ENCODE assay signal across 14 cellular contexts in the genomic region with DNA sequence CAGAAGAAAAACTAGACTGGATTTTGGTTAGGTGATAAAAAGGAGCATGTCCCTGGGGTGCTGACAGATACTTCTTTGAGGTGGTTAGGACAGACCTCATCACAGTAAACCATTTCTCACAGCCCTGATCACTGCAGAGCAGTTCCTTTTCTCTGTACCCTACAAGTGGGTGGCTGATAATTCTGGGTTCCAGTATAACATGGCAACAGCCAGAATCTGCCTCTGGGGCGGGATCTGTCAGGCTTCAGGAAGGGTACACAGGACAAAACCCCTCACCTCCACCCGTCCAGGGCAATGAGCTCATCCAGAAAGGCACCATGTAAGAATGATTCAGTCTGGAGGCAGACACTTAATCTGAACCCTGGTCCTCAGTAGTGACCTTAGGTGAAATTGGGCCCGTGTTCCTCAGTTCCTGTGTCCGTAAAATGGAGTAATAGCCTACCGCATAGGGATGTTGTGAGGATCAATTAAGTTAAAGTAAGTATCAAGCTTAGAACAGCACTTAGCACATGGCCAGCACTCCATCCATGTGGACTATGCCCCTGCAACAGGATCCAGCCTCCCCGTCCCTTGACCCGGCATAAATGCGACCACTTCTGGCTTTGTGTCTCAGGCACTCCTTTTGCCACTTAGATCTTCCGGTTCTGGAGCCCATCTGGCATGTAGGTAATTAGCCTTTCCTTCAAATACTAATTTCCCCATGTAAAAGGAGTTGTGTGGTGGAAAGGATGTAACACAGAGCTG.
DNase-seq lines count a peak whose midpoint lies in the region; ATAC-seq, FAIRE-seq and TF ChIP-seq lines count a peak whose summit lies in the region.
"Had no signal": no experiment of that assay in that cellular context is flagged by ENCODE, and none has a peak within 500 bp of the region (broad histone marks: within the 10 kb centered on the region; RNA-seq: fewer than 3 reads in every experiment).

No MANE protein-coding gene starts in this region.

- peak overlapping the region; percentile 58 for H4K91ac ChIP-seq in mesenchymal stem cell (ENCODE audit: low read length)

- H3K27me3 ChIP-seq in K562 (ENCODE audit: control insufficient read depth in 2 of 2, insufficient read depth in 2 of 2, low read length in 2 of 2) (no peaks in the 10 kb centered on the region), mesenchymal stem cell (ENCODE audit: control insufficient read depth in 1 of 2, insufficient read depth in 1 of 2, low read length in 2 of 2) (no peaks in the 10 kb centered on the region), tibial nerve (no peaks in the 10 kb centered on the region)

- H3K4me3 ChIP-seq in K562 (no peak overlapping the region), mesenchymal stem cell (ENCODE audit: insufficient read depth in 1 of 2, low read depth in 1 of 2, low read length in 2 of 2) (peak overlapping the region in 1 of 2 experiments; percentile 27), tibial nerve (no peak overlapping the region)

- peak overlapping the region; percentile 14; the same call in 1 of the 2 replicates for H2AFZ ChIP-seq in K562 (ENCODE audit: low read depth, low read length)
- H2AFZ ChIP-seq in mesenchymal stem cell (ENCODE audit: low read depth, low read length), result no peak overlapping the region

- H4K8ac ChIP-seq in mesenchymal stem cell (ENCODE audit: low read length), result peak overlapping the region; percentile 76

- H3K9me1 ChIP-seq in K562 (ENCODE audit: control insufficient read depth, insufficient read depth, low read length), result no peaks in the 10 kb centered on the region

- H3K36me3 ChIP-seq in K562 (ENCODE audit: control insufficient read depth, insufficient read depth, low read length), result no peaks in the 10 kb centered on the region; the same call in 2 of the 3 replicates
- H3K36me3 ChIP-seq in mesenchymal stem cell (ENCODE audit: control insufficient read depth in 1 of 2, insufficient read depth in 2 of 2, low read depth in 1 of 2, low read length in 2 of 2), result peaks cover 0 to 8% of the 10 kb centered on the region in 2 experiments
- H3K36me3 ChIP-seq in tibial nerve, result no peaks in the 10 kb centered on the region

- no peak overlapping the region for H3K9ac ChIP-seq in K562 (ENCODE audit: insufficient read depth in 1 of 2, low read depth in 2 of 2, low read length in 2 of 2)
- peak overlapping the region; percentile 80 for H3K9ac ChIP-seq in mesenchymal stem cell (ENCODE audit: low read length)

- H3K18ac ChIP-seq in mesenchymal stem cell (ENCODE audit: low read depth in 1 of 2, low read length in 2 of 2), result peak overlapping the region; percentile 54 to 56

- H3K4me1 ChIP-seq in K562 (replicated peaks in 1 of 2; ENCODE audit: control insufficient read depth in 2 of 2, insufficient read depth in 2 of 2, low read length in 2 of 2) (peaks cover 14 to 27% of the 10 kb centered on the region in 2 experiments; a peak in 4 of 5 replicates), mesenchymal stem cell (ENCODE audit: control insufficient read depth, insufficient read depth, low read depth, low read length) (peaks cover 7% of the 10 kb centered on the region), tibial nerve (peaks cover 0 to 48% (median 16%) of the 10 kb centered on the region in 4 donors)

- TF ChIP-seq EP300 in K562 (IDR thresholded peaks at IDR 0.05; ENCODE audit: low read length) (no peak), tibial nerve (IDR thresholded peaks at IDR 0.05) (no peak)

- TF ChIP-seq RAD21 in K562 (CRISPR knock-in tag; conservative IDR thresholded peaks at IDR 0.05 in 1 of 2, IDR thresholded peaks at IDR 0.05 in 1 of 2), result no peak

- no TSS peak for BruUV-seq in K562 (replicated peaks; lab: Mats Ljungman, UMichigan)

- H3K4me2 ChIP-seq in K562 (ENCODE audit: insufficient read depth, low read length) (no peak overlapping the region), mesenchymal stem cell (ENCODE audit: low read length, poor library complexity, severe bottlenecking) (no peak overlapping the region)

- ATAC-seq in HG02885 (IDR thresholded peaks at IDR 0.05; ENCODE audit: poor library complexity, unreplicated experiment), result peak; percentile 74
- no peak for ATAC-seq in K562
- no peak for ATAC-seq in HG03378 (IDR thresholded peaks at IDR 0.05; ENCODE audit: unreplicated experiment)
- ATAC-seq: T-cell had no signal

- peak overlapping the region in 1 of 2 experiments; percentile 11 for H3K4ac ChIP-seq in mesenchymal stem cell (ENCODE audit: low read depth in 1 of 2, low read length in 2 of 2)

- in situ Hi-C loops in K562 (cut with MboI), result loop anchor here (25.0 kb wide), 1 partner anchor 1893 kb away; a partner anchor contains a TSS

- POLR2A ChIA-PET in K562 (lab: Yijun Ruan, JAX), result interaction anchor here (0.6 kb wide), 1 partner anchor 23 kb away, joined by 3 read pairs; no protein-coding TSS in a partner anchor

- FAIRE-seq in K562 (lab: Jason Lieb, UNC), result no peak

- no peak for DNase-seq in K562 (ENCODE audit: extremely low read depth in 1 of 4, low spot score in 3 of 4)
- peak; percentile 28 for DNase-seq in mesenchymal stem cell
- DNase-seq in tibial nerve (ENCODE audit: low spot score in 2 of 2), result no peak
- no peak for DNase-seq in Ammon's horn (ENCODE audit: low spot score)
- no peak for DNase-seq in kidney glomerular epithelial cell (lab: John Stamatoyannopoulos, UW)
- DNase-seq: activated CD4-positive, alpha-beta memory T cell treated with anti-CD3 and anti-CD28 coated beads for 36 hours; DMS79; H9; MV-4-11; NCI-H69; posterior cingulate gyrus; T-cell had no signal

- H3K79me1 ChIP-seq in mesenchymal stem cell (replicated peaks; ENCODE audit: low read length, poor library complexity, severe bottlenecking), result peaks cover 20% of the 10 kb centered on the region

- peak overlapping the region; percentile 79 for H2BK15ac ChIP-seq in mesenchymal stem cell (ENCODE audit: low read depth, poor library complexity, severe bottlenecking)

- no peaks in the 10 kb centered on the region for H4K20me1 ChIP-seq in K562 (replicated peaks; ENCODE audit: control insufficient read depth, insufficient read depth, low read length)

- peak overlapping the region; percentile 46 for H2BK5ac ChIP-seq in mesenchymal stem cell (ENCODE audit: low read depth, low read length, poor library complexity, severe bottlenecking)

- no peak overlapping the region for H3K23ac ChIP-seq in mesenchymal stem cell (ENCODE audit: low read length in 2 of 2)

- H2AK5ac ChIP-seq in mesenchymal stem cell (ENCODE audit: low read length, severe bottlenecking), result peak overlapping the region; percentile 95

- TF ChIP-seq CTCF in K562 (IDR thresholded peaks at IDR 0.05 in 2 of 3, conservative IDR thresholded peaks at IDR 0.05 in 1 of 3; ENCODE audit: insufficient read depth in 2 of 3, low read depth in 1 of 3, low read length in 3 of 3) (no peak), tibial nerve (IDR thresholded peaks at IDR 0.05) (no peak)

- H3K9me3 ChIP-seq in K562 (replicated peaks; ENCODE audit: control insufficient read depth, insufficient read depth, low read depth, low read length) (no peaks in the 10 kb centered on the region), mesenchymal stem cell (ENCODE audit: control insufficient read depth, low read length) (no peaks in the 10 kb centered on the region), tibial nerve (no peaks in the 10 kb centered on the region)

- CTCF ChIA-PET in K562 (lab: Yijun Ruan, JAX; ENCODE audit: low intra/inter-chr PET ratio), result no interaction called here

- peak overlapping the region; percentile 61 for H2BK120ac ChIP-seq in mesenchymal stem cell (ENCODE audit: low read depth, low read length)

- intact Hi-C loops in K562 (cut with micrococcal nuclease), result no loop called here

- H3K27ac ChIP-seq in K562 (ENCODE audit: extremely low read depth, low read depth, low read length) (no peak overlapping the region), mesenchymal stem cell (ENCODE audit: low read length, poor library complexity, severe bottlenecking) (peak overlapping the region; percentile 75), tibial nerve (peak overlapping the region in 3 of 4 donors; percentile 60 to 76 (median 70))

- H2BK12ac ChIP-seq in mesenchymal stem cell (ENCODE audit: low read length in 2 of 2), result peak overlapping the region; percentile 17 to 93

- H3K79me2 ChIP-seq in K562 (ENCODE audit: control insufficient read depth, insufficient read depth, low read length), result no peaks in the 10 kb centered on the region

- H3K14ac ChIP-seq in mesenchymal stem cell (ENCODE audit: low read length in 2 of 2), result peak overlapping the region in 1 of 2 experiments; percentile 74

- TF ChIP-seq POLR2A in K562 (conservative IDR thresholded peaks at IDR 0.05) (no peak), tibial nerve (IDR thresholded peaks at IDR 0.05) (no peak)

- 76% methylated on average over 9 of the region's 9 CpGs for WGBS in K562 (ENCODE audit: insufficient coverage, low coverage, missing lambda C conversion rate)
- 80% methylated on average over 8 of the region's 9 CpGs for WGBS in mesenchymal stem cell
- WGBS in tibial nerve, 2 donors, result 84% methylated on average over 9 of the region's 9 CpGs

TF ChIP-seq in K562, 482 proteins besides CTCF, POLR2A, EP300 and RAD21:
- TF ChIP-seq CHCHD3 (CRISPR knock-in tag; IDR thresholded peaks at IDR 0.05), result no peak
- no peak for TF ChIP-seq SREBF2 (CRISPR knock-in tag; IDR thresholded peaks at IDR 0.05)
- TF ChIP-seq RNF2 (IDR thresholded peaks at IDR 0.05), result no peak
- no peak for TF ChIP-seq MEF2A (IDR thresholded peaks at IDR 0.05; ENCODE audit: control insufficient read depth, low read depth, low read length)
- no peak for TF ChIP-seq TSC22D4 (tag; IDR thresholded peaks at IDR 0.05)
- TF ChIP-seq TAF15 (IDR thresholded peaks at IDR 0.05; ENCODE audit: low read depth, low read length), result no peak
- TF ChIP-seq STAT5B (CRISPR knock-in tag; IDR thresholded peaks at IDR 0.05), result no peak
- TF ChIP-seq, protein P1, sequence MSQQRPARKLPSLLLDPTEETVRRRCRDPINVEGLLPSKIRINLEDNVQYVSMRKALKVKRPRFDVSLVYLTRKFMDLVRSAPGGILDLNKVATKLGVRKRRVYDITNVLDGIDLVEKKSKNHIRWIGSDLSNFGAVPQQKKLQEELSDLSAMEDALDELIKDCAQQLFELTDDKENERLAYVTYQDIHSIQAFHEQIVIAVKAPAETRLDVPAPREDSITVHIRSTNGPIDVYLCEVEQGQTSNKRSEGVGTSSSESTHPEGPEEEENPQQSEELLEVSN (IDR thresholded peaks at IDR 0.05; ENCODE audit: borderline replicate concordance in 1 of 2, extremely low read depth in 1 of 2, insufficient read depth in 1 of 2, insufficient read length in 1 of 2, low read depth in 1 of 2, low read length in 1 of 2, poor library complexity in 1 of 2, severe bottlenecking in 1 of 2), result no peak
- TF ChIP-seq ZNF384 (IDR thresholded peaks at IDR 0.05; ENCODE audit: low read depth, low read length), result no peak
- TF ChIP-seq NCOA1 (IDR thresholded peaks at IDR 0.05; ENCODE audit: low read depth), result no peak
